ENCODE assay signal across 1 cellular context in genomic region chr6:134174790-134175531, GRCh38.
TF ChIP-seq lines count a peak whose summit lies in the region.

No MANE protein-coding gene starts in this region.

TF ChIP-seq in K562, 482 proteins besides CTCF, POLR2A, EP300 and RAD21 (continued from another document and continues in another):
- 0 out of 2 replicates have a peak, but pooled peaks have one; percentile 5 for TF ChIP-seq ZNF589 (CRISPR knock-in tag; IDR thresholded peaks at IDR 0.05; ENCODE audit: low read depth)
- TF ChIP-seq ZNF253 (CRISPR knock-in tag; conservative IDR thresholded peaks at IDR 0.05) = no peak
- TF ChIP-seq SRSF9 (IDR thresholded peaks at IDR 0.05; ENCODE audit: borderline replicate concordance, low read depth, low read length) = no peak
- TF ChIP-seq ZNF764 (CRISPR knock-in tag; IDR thresholded peaks at IDR 0.05; ENCODE audit: low read depth) = no peak
- no peak for TF ChIP-seq ARHGAP35 (IDR thresholded peaks at IDR 0.05; ENCODE audit: partially characterized antibody)
- no peak; the same call in 1 of the 2 replicates for TF ChIP-seq BCOR (IDR thresholded peaks at IDR 0.05)
- TF ChIP-seq ILK (tag; IDR thresholded peaks at IDR 0.05; ENCODE audit: borderline replicate concordance, low read depth) = no peak
- TF ChIP-seq CUX1 (CRISPR knock-in tag; IDR thresholded peaks at IDR 0.05) = no peak
- no peak for TF ChIP-seq BRCA1 (IDR thresholded peaks at IDR 0.05)
- TF ChIP-seq BRCA1 (CRISPR knock-in tag; IDR thresholded peaks at IDR 0.05) = no peak
- TF ChIP-seq ZNF436 (CRISPR knock-in tag; IDR thresholded peaks at IDR 0.05) = no peak
- no peak for TF ChIP-seq ZNF778 (CRISPR knock-in tag; IDR thresholded peaks at IDR 0.05)
- no peak for TF ChIP-seq MLX (CRISPR knock-in tag; conservative IDR thresholded peaks at IDR 0.05)
- TF ChIP-seq THAP7 (CRISPR knock-in tag; IDR thresholded peaks at IDR 0.05) = no peak
- TF ChIP-seq PHF8 (IDR thresholded peaks at IDR 0.05; ENCODE audit: borderline replicate concordance, low read length) = peak; percentile 89; the same call in 1 of the 2 replicates
- TF ChIP-seq MIER1 (IDR thresholded peaks at IDR 0.05; ENCODE audit: low read depth) = no peak
- TF ChIP-seq HMGXB4 (CRISPR knock-in tag; IDR thresholded peaks at IDR 0.05) = 0 out of 2 replicates have a peak, but pooled peaks have one; percentile 22
- TF ChIP-seq PPARD (CRISPR knock-in tag; IDR thresholded peaks at IDR 0.05) = no peak
- no peak for TF ChIP-seq TCF15 (CRISPR knock-in tag; IDR thresholded peaks at IDR 0.05)
- TF ChIP-seq HDAC1 (IDR thresholded peaks at IDR 0.05) = peak in 1 of 2 experiments; percentile 15; a peak in 1 of 4 replicates
- no peak for TF ChIP-seq CREBBP (IDR thresholded peaks at IDR 0.05; ENCODE audit: low read depth, low read length)
- TF ChIP-seq CAMTA2 (CRISPR knock-in tag; conservative IDR thresholded peaks at IDR 0.05) = no peak
- 0 out of 2 replicates have a peak, but pooled peaks have one; percentile 38 for TF ChIP-seq MYNN (IDR thresholded peaks at IDR 0.05)
- no peak for TF ChIP-seq MYNN (CRISPR knock-in tag; IDR thresholded peaks at IDR 0.05)
- no peak for TF ChIP-seq MYBL2 (IDR thresholded peaks at IDR 0.05; ENCODE audit: low read depth)
- no peak for TF ChIP-seq MYBL2 (CRISPR knock-in tag; IDR thresholded peaks at IDR 0.05; ENCODE audit: borderline replicate concordance)
- no peak for TF ChIP-seq CTCFL (IDR thresholded peaks at IDR 0.05; ENCODE audit: borderline replicate concordance, insufficient read depth, low read depth, low read length, poor library complexity, severe bottlenecking)
- no peak for TF ChIP-seq ATF1 (CRISPR knock-in tag; IDR thresholded peaks at IDR 0.05)
- TF ChIP-seq ATF1 (tag; IDR thresholded peaks at IDR 0.05) = peak; percentile 37
- TF ChIP-seq EWSR1 (IDR thresholded peaks at IDR 0.05; ENCODE audit: borderline replicate concordance, low read depth, partially characterized antibody) = no peak
- TF ChIP-seq ATF3 (IDR thresholded peaks at IDR 0.05) = no peak
- no peak for TF ChIP-seq ATF3 (CRISPR knock-in tag; conservative IDR thresholded peaks at IDR 0.05)
- TF ChIP-seq ZNF212 (CRISPR knock-in tag; IDR thresholded peaks at IDR 0.05) = no peak
- no peak for TF ChIP-seq KLF13 (tag; IDR thresholded peaks at IDR 0.05; ENCODE audit: borderline replicate concordance, low read depth)
- TF ChIP-seq ZNF511 (CRISPR knock-in tag; IDR thresholded peaks at IDR 0.05) = no peak; the same call in 1 of the 2 replicates
- no peak for TF ChIP-seq CHD7 (IDR thresholded peaks at IDR 0.05; ENCODE audit: low read depth, low read length)
